14 cellular contexts compared by ENCODE assay signal in genomic region chr17:78999056-78999768, GRCh38. TPM values are rescaled to one million over a fixed set of nuclear protein-coding genes. Genes with fewer than 3 reads are reported as not detected.
DNase-seq lines count a peak whose midpoint lies in the region; ATAC-seq and TF ChIP-seq lines count a peak whose summit lies in the region.
"Had no signal": no experiment of that assay in that cellular context is flagged by ENCODE, and none has a peak within 500 bp of the region (broad histone marks: within the 10 kb centered on the region; RNA-seq: fewer than 3 reads in every experiment).

No MANE protein-coding gene starts in this region.

- no peaks in the 10 kb centered on the region for H3K27me3 Mint-ChIP-seq in stimulated activated naive B cell treated with anti-CD40 and anti-IgM and Interleukin-4, amounts not matched to agents 10 μg/mL and 1 μg/mL and 100 μg/mL, for 72 hours
- peaks cover 0 to 2% (median 1%) of the 10 kb centered on the region in 3 donors for H3K27me3 Mint-ChIP-seq in CD14-positive monocyte (ENCODE audit: low read depth in 3 of 3)
- H3K27me3 Mint-ChIP-seq: activated CD4-positive, alpha-beta T cell treated with anti-CD3 and anti-CD28 coated beads, Interleukin-2, amount 10 ng/mL, durations not matched to agents 7 days and 5 days; activated naive CD8-positive, alpha-beta T cell treated with anti-CD3 and anti-CD28 coated beads, Interleukin-2, amount 10 ng/mL, durations not matched to agents 7 days and 5 days; activated T-cell treated with anti-CD3 and anti-CD28 coated beads, Interleukin-2, amount 50 U/mL, for 24 hours had no signal

- H3K36me3 Mint-ChIP-seq in stimulated activated naive B cell treated with anti-CD40 and anti-IgM and Interleukin-4, amounts not matched to agents 10 μg/mL and 1 μg/mL and 100 μg/mL, for 72 hours: peaks cover 38 to 61% of the 10 kb centered on the region in 2 donors
- peaks cover 56 to 95% of the 10 kb centered on the region in 2 donors for H3K36me3 Mint-ChIP-seq in CD14-positive monocyte

- H3K27ac ChIP-seq in VCaP: peak overlapping the region; percentile 90
- H3K27ac ChIP-seq: BLaER1, SJSA1 had no signal

- TF ChIP-seq CTCF in VCaP (conservative IDR thresholded peaks at IDR 0.05) (no peak), CD14-positive monocyte (IDR thresholded peaks at IDR 0.05) (no peak)

- H3K9me3 Mint-ChIP-seq in stimulated activated naive B cell treated with anti-CD40 and anti-IgM and Interleukin-4, amounts not matched to agents 10 μg/mL and 1 μg/mL and 100 μg/mL, for 72 hours: no peaks in the 10 kb centered on the region
- H3K9me3 Mint-ChIP-seq in CD14-positive monocyte: no peaks in the 10 kb centered on the region
- H3K9me3 Mint-ChIP-seq: activated CD4-positive, alpha-beta T cell treated with anti-CD3 and anti-CD28 coated beads, Interleukin-2, amount 10 ng/mL, durations not matched to agents 7 days and 5 days; activated naive CD8-positive, alpha-beta T cell treated with anti-CD3 and anti-CD28 coated beads, Interleukin-2, amount 10 ng/mL, durations not matched to agents 7 days and 5 days; activated T-cell treated with anti-CD3 and anti-CD28 coated beads, Interleukin-2, amount 50 U/mL, for 24 hours had no signal

- no peak overlapping the region for H3K4me3 Mint-ChIP-seq in stimulated activated naive B cell treated with anti-CD40 and anti-IgM and Interleukin-4, amounts not matched to agents 10 μg/mL and 1 μg/mL and 100 μg/mL, for 72 hours
- no peak overlapping the region for H3K4me3 Mint-ChIP-seq in CD14-positive monocyte
- H3K4me3 Mint-ChIP-seq: activated CD4-positive, alpha-beta T cell treated with anti-CD3 and anti-CD28 coated beads, Interleukin-2, amount 10 ng/mL, durations not matched to agents 7 days and 5 days; activated naive CD8-positive, alpha-beta T cell treated with anti-CD3 and anti-CD28 coated beads, Interleukin-2, amount 10 ng/mL, durations not matched to agents 7 days and 5 days; activated T-cell treated with anti-CD3 and anti-CD28 coated beads, Interleukin-2, amount 50 U/mL, for 24 hours had no signal

- intact Hi-C loops in left colon (cut with DNase I, micrococcal nuclease) (no loop called here), CD14-positive monocyte (cut with micrococcal nuclease) (no loop called here)

- H3K27me3 ChIP-seq in H7 (ENCODE audit: control insufficient read depth, insufficient read depth, low read length): peaks cover 23% of the 10 kb centered on the region
- H3K27me3 ChIP-seq: BLaER1, SJSA1 had no signal

- H3K27ac Mint-ChIP-seq in stimulated activated naive B cell treated with anti-CD40 and anti-IgM and Interleukin-4, amounts not matched to agents 10 μg/mL and 1 μg/mL and 100 μg/mL, for 72 hours: peak overlapping the region; percentile 42
- H3K27ac Mint-ChIP-seq in CD14-positive monocyte: no peak overlapping the region
- H3K27ac Mint-ChIP-seq: activated CD4-positive, alpha-beta T cell treated with anti-CD3 and anti-CD28 coated beads, Interleukin-2, amount 10 ng/mL, durations not matched to agents 7 days and 5 days; activated T-cell treated with anti-CD3 and anti-CD28 coated beads, Interleukin-2, amount 50 U/mL, for 24 hours had no signal

- peak; percentile 55 for DNase-seq in H7
- peak; percentile 12 to 32 for DNase-seq in left colon
- no peak for DNase-seq in stimulated activated naive B cell treated with anti-CD40 and anti-IgM and Interleukin-4, amounts not matched to agents 10 μg/mL and 1 μg/mL and 100 μg/mL, for 72 hours
- DNase-seq in CD14-positive monocyte (ENCODE audit: low spot score): no peak
- DNase-seq in GF-D8 (lab: John Stamatoyannopoulos, UW): no peak
- DNase-seq: activated CD4-positive, alpha-beta T cell treated with anti-CD3 and anti-CD28 coated beads, Interleukin-2, amount 10 ng/mL, durations not matched to agents 7 days and 5 days; activated naive CD8-positive, alpha-beta T cell treated with anti-CD3 and anti-CD28 coated beads, Interleukin-2, amount 10 ng/mL, durations not matched to agents 7 days and 5 days; DMS53; NCI-H1436 had no signal

- ATAC-seq in left colon (no peak), HG03095 (IDR thresholded peaks at IDR 0.05; ENCODE audit: unreplicated experiment) (no peak)
- ATAC-seq in stimulated activated naive B cell treated with anti-CD40 and anti-IgM and Interleukin-4, amounts not matched to agents 10 μg/mL and 1 μg/mL and 100 μg/mL, for 72 hours (replicated peaks): no peak

- H3K4me3 ChIP-seq in H7 (ENCODE audit: insufficient read depth, low read depth, low read length): no peak overlapping the region
- H3K4me3 ChIP-seq: BLaER1, SJSA1 had no signal

- peaks cover 3% of the 10 kb centered on the region for H3K36me3 ChIP-seq in H7 (replicated peaks; ENCODE audit: control insufficient read depth, insufficient read depth, low read length)

- peaks cover 2 to 10% of the 10 kb centered on the region in 2 donors for H3K4me1 Mint-ChIP-seq in stimulated activated naive B cell treated with anti-CD40 and anti-IgM and Interleukin-4, amounts not matched to agents 10 μg/mL and 1 μg/mL and 100 μg/mL, for 72 hours
- no peaks in the 10 kb centered on the region for H3K4me1 Mint-ChIP-seq in CD14-positive monocyte
- H3K4me1 Mint-ChIP-seq: activated naive CD8-positive, alpha-beta T cell treated with anti-CD3 and anti-CD28 coated beads, Interleukin-2, amount 10 ng/mL, durations not matched to agents 7 days and 5 days had no signal

RNA-seq across cellular contexts. Expression of gene CANT1, which starts 10.4 kb away (rescaled TPM):
- total RNA-seq in H7 (2014; rRNA removed; shearing (Covaris generic)): 27.3 and 29.6 TPM in 2 replicates
- 100 to 1,000 TPM; 302 to 322 TPM for total RNA-seq in left colon
- 10 to 100 TPM; 10.6 to 14.3 TPM for polyA plus RNA-seq in CD14-positive monocyte

RNA-seq across cellular contexts. Expression of gene LGALS3BP, which starts 19.5 kb away (rescaled TPM):
- total RNA-seq in H7 (2014; rRNA removed; shearing (Covaris generic)): 116 and 129 TPM in 2 replicates
- 100 to 1,000 TPM; 687 to 857 TPM for total RNA-seq in left colon
- 10 to 100 TPM; 11.7 to 12.0 TPM for polyA plus RNA-seq in CD14-positive monocyte

RNA-seq across cellular contexts. Expression of gene C1QTNF1, which starts 24.8 kb away (rescaled TPM):
- 0.28 and 0.67 TPM in 2 replicates for total RNA-seq in H7 (2014; rRNA removed; shearing (Covaris generic))
- total RNA-seq in left colon: 10 to 100 TPM; 14.6 to 16.7 TPM
- polyA plus RNA-seq in CD14-positive monocyte: not detected
- total RNA-seq: activated CD4-positive, alpha-beta T cell treated with anti-CD3 and anti-CD28 coated beads, Interleukin-2, amount 10 ng/mL, durations not matched to agents 7 days and 5 days; activated naive CD8-positive, alpha-beta T cell treated with anti-CD3 and anti-CD28 coated beads, Interleukin-2, amount 10 ng/mL, durations not matched to agents 7 days and 5 days had no signal

Comparison
In these comparisons a context has a peak if more than half of its experiments do, and no peak if none do; other contexts are left out.
1. DNase-seq: peak in H7 (single experiment) and left colon (2 of 2); none in stimulated activated naive B cell treated with anti-CD40 and anti-IgM and Interleukin-4, amounts not matched to agents 10 μg/mL and 1 μg/mL and 100 μg/mL, for 72 hours (single experiment), CD14-positive monocyte (single experiment) and GF-D8 (single experiment).